Comparison of ENCODE assay signal across 9 cellular contexts in the genomic region with DNA sequence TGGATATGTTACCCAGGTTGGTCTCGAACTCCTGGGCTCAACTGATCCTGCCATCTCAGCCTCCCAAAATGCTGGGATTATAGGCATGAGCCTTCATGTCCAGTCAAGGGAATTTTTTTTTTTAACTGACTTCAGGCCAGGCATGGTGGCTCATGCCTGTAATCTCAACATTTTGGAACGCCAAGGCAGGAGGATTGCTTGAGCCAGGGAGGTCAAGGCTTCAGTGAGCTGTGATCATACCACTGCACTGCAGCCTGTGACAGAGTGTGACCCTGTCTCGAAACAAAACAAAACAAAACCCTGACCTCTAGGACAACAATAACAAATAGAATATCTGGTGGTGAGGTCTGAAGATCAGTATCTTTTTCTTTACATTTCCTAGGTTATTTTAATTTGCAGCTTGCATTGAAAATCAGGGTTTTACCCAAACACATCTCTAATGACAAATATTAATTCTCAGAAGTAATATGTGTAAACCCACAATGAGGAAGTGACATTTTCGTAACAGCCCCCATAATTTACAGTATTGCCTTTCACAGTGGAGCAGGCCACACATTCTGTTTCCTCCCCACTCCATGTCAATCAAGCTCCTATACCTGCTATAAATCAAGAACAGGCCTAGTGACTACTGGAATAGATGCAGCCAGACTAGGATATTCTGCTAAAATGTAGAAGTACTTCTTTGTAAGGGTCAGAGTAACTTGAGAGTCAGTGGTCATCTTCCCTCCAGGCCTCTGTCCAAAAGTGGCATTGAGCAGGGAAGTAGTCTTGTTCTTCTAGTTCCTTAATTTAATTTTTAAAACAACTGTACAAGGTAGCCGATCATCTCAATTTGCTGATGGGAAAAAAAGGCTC. TPM values are rescaled to one million over a fixed set of nuclear protein-coding genes. Genes with fewer than 3 reads are reported as not detected.
DNase-seq lines count a peak whose midpoint lies in the region; ATAC-seq and TF ChIP-seq lines count a peak whose summit lies in the region.
"Had no signal": no experiment of that assay in that cellular context is flagged by ENCODE, and none has a peak within 500 bp of the region (broad histone marks: within the 10 kb centered on the region; RNA-seq: fewer than 3 reads in every experiment).

No MANE protein-coding gene starts in this region.

- peak; percentile 88 for ATAC-seq in GM18505 (IDR thresholded peaks at IDR 0.05; ENCODE audit: unreplicated experiment)
- peak; percentile 88 for ATAC-seq in GM21529 (IDR thresholded peaks at IDR 0.05; ENCODE audit: unreplicated experiment)
- ATAC-seq in HG03439 (IDR thresholded peaks at IDR 0.05; ENCODE audit: unreplicated experiment): peak; percentile 70
- ATAC-seq in left lobe of liver: peak; percentile 61
- ATAC-seq in heart left ventricle: no peak
- ATAC-seq: naive thymus-derived CD8-positive, alpha-beta T cell had no signal

- H3K36me3 ChIP-seq in heart left ventricle: no peaks in the 10 kb centered on the region

- WGBS in heart left ventricle, 4 donors: 80 to 86% (median 84%) methylated on average over 5 of the region's 5 CpGs

- peak overlapping the region in 1 of 12 donors; percentile 21 for H3K27ac ChIP-seq in heart left ventricle

- H3K9me3 ChIP-seq in heart left ventricle: no peaks in the 10 kb centered on the region

- no peak for TF ChIP-seq POLR2A in GM18505 (IDR thresholded peaks at IDR 0.05; ENCODE audit: borderline replicate concordance, extremely low read depth, insufficient read depth, insufficient read length)
- no peak for TF ChIP-seq POLR2A in heart left ventricle (IDR thresholded peaks at IDR 0.05)

- intact Hi-C loops in heart left ventricle (cut with DNase I): no loop called here

- peaks cover 0 to 13% (median 0%) of the 10 kb centered on the region in 12 donors for H3K4me1 ChIP-seq in heart left ventricle

- H3K4me3 ChIP-seq in heart left ventricle: no peak overlapping the region

- H3K27me3 ChIP-seq in heart left ventricle: no peaks in the 10 kb centered on the region

- TF ChIP-seq CTCF in heart left ventricle (IDR thresholded peaks at IDR 0.05): no peak

- DNase-seq in left lobe of liver (ENCODE audit: low spot score) (peak; percentile 76), heart left ventricle (no peak), kidney tubule cell (ENCODE audit: low spot score) (no peak), hypothalamus (lab: John Stamatoyannopoulos, UW) (no peak), NCI-H510A treated with DMSO at 0.1 percent for 48 hours (lab: John Stamatoyannopoulos, UW) (no peak)
- DNase-seq: naive thymus-derived CD8-positive, alpha-beta T cell had no signal

RNA-seq across cellular contexts. Expression of a gene that starts 43.3 kb away (rescaled TPM):
- total RNA-seq in left lobe of liver (137 TPM), heart left ventricle (100 to 1,000 TPM in 3 of 9 donors, 10 to 100 TPM in 6; 36.8 to 554 (median 66.1) TPM)
- 100 to 1,000 TPM in 1 of 2 donors, 10 to 100 TPM in 1; 30.2 to 115 TPM for polyA plus RNA-seq in heart left ventricle

Comparison
In these comparisons a context has a peak if more than half of its experiments do, and no peak if none do; other contexts are left out.
1. ATAC-seq: peak in GM18505 (single experiment), GM21529 (single experiment), HG03439 (single experiment) and left lobe of liver (single experiment); none in heart left ventricle (0 of 4).